Comparison of ENCODE assay signal across 11 cellular contexts in genomic region chr9:136587944-136588662, GRCh38. TPM values are rescaled to one million over a fixed set of nuclear protein-coding genes. Genes with fewer than 3 reads are reported as not detected.
DNase-seq lines count a peak whose midpoint lies in the region; ATAC-seq and TF ChIP-seq lines count a peak whose summit lies in the region.
"Had no signal": no experiment of that assay in that cellular context is flagged by ENCODE, and none has a peak within 500 bp of the region (broad histone marks: within the 10 kb centered on the region; RNA-seq: fewer than 3 reads in every experiment).

No MANE protein-coding gene starts in this region.

- ATAC-seq in activated B cell treated with CpG ODN at 0.5 μM for 24 hours (ENCODE audit: low read depth) (peak; percentile 18), GM18909 (IDR thresholded peaks at IDR 0.05; ENCODE audit: poor library complexity, unreplicated experiment) (no peak)

- no peaks in the 10 kb centered on the region for H3K9me3 Mint-ChIP-seq in activated naive CD4-positive, alpha-beta T cell treated with anti-CD3 and anti-CD28 coated beads for 36 hours
- H3K9me3 Mint-ChIP-seq in activated B cell treated with CpG ODN at 0.5 μM for 24 hours: no peaks in the 10 kb centered on the region

- H3K4me1 Mint-ChIP-seq in activated naive CD4-positive, alpha-beta T cell treated with anti-CD3 and anti-CD28 coated beads for 36 hours (ENCODE audit: low read depth): peaks cover 14% of the 10 kb centered on the region
- H3K4me1 Mint-ChIP-seq in activated B cell treated with CpG ODN at 0.5 μM for 24 hours: peaks cover 15% of the 10 kb centered on the region

- H3K36me3 Mint-ChIP-seq in activated naive CD4-positive, alpha-beta T cell treated with anti-CD3 and anti-CD28 coated beads for 36 hours (ENCODE audit: low read depth): no peaks in the 10 kb centered on the region
- H3K36me3 Mint-ChIP-seq in activated B cell treated with CpG ODN at 0.5 μM for 24 hours (ENCODE audit: low read depth): no peaks in the 10 kb centered on the region

- H3K4me1 ChIP-seq in thymus (ENCODE audit: control insufficient read depth, insufficient read depth, low read length): peaks cover 38% of the 10 kb centered on the region

- no peaks in the 10 kb centered on the region for H3K9me3 ChIP-seq in thymus (ENCODE audit: control insufficient read depth)

- H3K27me3 ChIP-seq in thymus (ENCODE audit: control insufficient read depth, insufficient read depth): no peaks in the 10 kb centered on the region
- H3K27me3 ChIP-seq in dorsolateral prefrontal cortex: no peaks in the 10 kb centered on the region
- H3K27me3 ChIP-seq: cardiac muscle cell had no signal

- no peaks in the 10 kb centered on the region for H3K27me3 Mint-ChIP-seq in activated naive CD4-positive, alpha-beta T cell treated with anti-CD3 and anti-CD28 coated beads for 36 hours (ENCODE audit: low read depth)
- H3K27me3 Mint-ChIP-seq in activated B cell treated with CpG ODN at 0.5 μM for 24 hours: peaks cover 12% of the 10 kb centered on the region

- H3K27ac ChIP-seq in thymus (ENCODE audit: low read depth): peak overlapping the region; percentile 81
- H3K27ac ChIP-seq in dorsolateral prefrontal cortex: peak overlapping the region in 15 of 59 donors; percentile 2 to 73 (median 28)
- H3K27ac ChIP-seq: cardiac muscle cell, VCaP had no signal

- intact Hi-C loops in activated naive CD4-positive, alpha-beta T cell treated with anti-CD3 and anti-CD28 coated beads for 36 hours (cut with micrococcal nuclease): loop anchor here (5.0 kb wide), 1 partner anchor 36 kb away; no protein-coding TSS in a partner anchor
- intact Hi-C loops in activated B cell treated with CpG ODN at 0.5 μM for 24 hours (cut with micrococcal nuclease) (no loop called here), dorsolateral prefrontal cortex (cut with DNase I) (no loop called here)

- TF ChIP-seq CTCF in activated B cell treated with CpG ODN at 0.5 μM for 24 hours (IDR thresholded peaks at IDR 0.05) (no peak), dorsolateral prefrontal cortex (IDR thresholded peaks at IDR 0.05 in 54 of 56, conservative IDR thresholded peaks at IDR 0.05 in 2 of 56; ENCODE audit: low read depth in 1 of 56, partially characterized antibody in 56 of 56) (no peak)

- no peak overlapping the region for H3K27ac Mint-ChIP-seq in activated naive CD4-positive, alpha-beta T cell treated with anti-CD3 and anti-CD28 coated beads for 36 hours
- no peak overlapping the region for H3K27ac Mint-ChIP-seq in activated B cell treated with CpG ODN at 0.5 μM for 24 hours

- H3K4me3 Mint-ChIP-seq in activated naive CD4-positive, alpha-beta T cell treated with anti-CD3 and anti-CD28 coated beads for 36 hours: no peak overlapping the region
- peak overlapping the region; percentile 28 for H3K4me3 Mint-ChIP-seq in activated B cell treated with CpG ODN at 0.5 μM for 24 hours

- peak; percentile 34 for DNase-seq in activated naive CD4-positive, alpha-beta T cell treated with anti-CD3 and anti-CD28 coated beads for 36 hours
- DNase-seq in activated naive CD4-positive, alpha-beta T cell (lab: John Stamatoyannopoulos, UW): no peak
- DNase-seq in activated B cell treated with CpG ODN at 0.5 μM for 24 hours (no peak), iPS-NIHi11 (ENCODE audit: low spot score) (peak; percentile 81), dorsolateral prefrontal cortex (no peak), hepatic stellate cell (ENCODE audit: low spot score) (no peak)
- DNase-seq: C1 segment of cervical spinal cord had no signal

- no peaks in the 10 kb centered on the region for H3K36me3 ChIP-seq in thymus (ENCODE audit: control insufficient read depth, insufficient read depth)
- H3K36me3 ChIP-seq: cardiac muscle cell had no signal

- H3K4me3 ChIP-seq in thymus (ENCODE audit: low read length): peak overlapping the region; percentile 26
- peak overlapping the region in 2 of 59 donors; percentile 0 to 1 for H3K4me3 ChIP-seq in dorsolateral prefrontal cortex
- H3K4me3 ChIP-seq: cardiac muscle cell had no signal

- CTCF ChIA-PET in activated naive CD4-positive, alpha-beta T cell treated with anti-CD3 and anti-CD28 coated beads for 36 hours (lab: Charles Lee): interaction anchor here (0.7 to 0.8 kb wide), 2 partner anchors 57 to 100 kb away, joined by 3 to 5 read pairs; no protein-coding TSS in a partner anchor
- CTCF ChIA-PET in activated B cell treated with CpG ODN at 0.5 μM for 24 hours (lab: Charles Lee): interaction anchor here (0.7 kb wide), 1 partner anchor 49 kb away, joined by 3 read pairs; no protein-coding TSS in a partner anchor

- WGBS in thymus: 5% methylated on average over 22 of the region's 22 CpGs

- POLR2A ChIA-PET in activated B cell treated with CpG ODN at 0.5 μM for 24 hours (lab: Charles Lee): no interaction called here

RNA-seq across cellular contexts. Expression of gene NOTCH1, which starts 42.3 kb away (rescaled TPM):
- total RNA-seq in activated naive CD4-positive, alpha-beta T cell treated with anti-CD3 and anti-CD28 coated beads for 36 hours: 10 to 100 TPM; 71.4 to 80.2 TPM
- 24.9 and 26.6 TPM in 2 replicates for total RNA-seq in activated B cell treated with CpG ODN at 0.5 μM for 24 hours
- 15.9 TPM for polyA plus RNA-seq in thymus
- total RNA-seq in dorsolateral prefrontal cortex: 10 to 100 TPM; 24.0 to 92.1 (median 38.8) TPM

Comparison
In these comparisons a context has a peak if more than half of its experiments do, and no peak if none do; other contexts are left out.
1. DNase-seq: peak in activated naive CD4-positive, alpha-beta T cell treated with anti-CD3 and anti-CD28 coated beads for 36 hours (single experiment) and iPS-NIHi11 (single experiment); none in activated naive CD4-positive, alpha-beta T cell (0 of 4), activated B cell treated with CpG ODN at 0.5 μM for 24 hours (single experiment), dorsolateral prefrontal cortex (0 of 10) and hepatic stellate cell (single experiment).